ENCODE assay signal across 18 cellular contexts in genomic region chr1:7267493-7267892, GRCh38.
DNase-seq lines count a peak whose midpoint lies in the region; ATAC-seq, FAIRE-seq and TF ChIP-seq lines count a peak whose summit lies in the region.
"Had no signal": no experiment of that assay in that cellular context is flagged by ENCODE, and none has a peak within 500 bp of the region (broad histone marks: within the 10 kb centered on the region; RNA-seq: fewer than 3 reads in every experiment).

No MANE protein-coding gene starts in this region.

- no peak overlapping the region for H3K27ac ChIP-seq in Peyer's patch

- ATAC-seq in HG03025 (IDR thresholded peaks at IDR 0.05; ENCODE audit: low FRiP score, unreplicated experiment) (no peak), HG02981 (IDR thresholded peaks at IDR 0.05; ENCODE audit: unreplicated experiment) (no peak)

- FAIRE-seq in HTR-8/SVneo (lab: Jason Lieb, UNC) = no peak
- no peak for FAIRE-seq in bronchial epithelial cell (lab: Jason Lieb, UNC)
- FAIRE-seq: urothelium cell line had no signal

- peaks cover 0 to 31% (median 2%) of the 10 kb centered on the region in 4 donors for H3K4me1 ChIP-seq in Peyer's patch

- peaks cover 0 to 5% (median 0%) of the 10 kb centered on the region in 4 donors for H3K9me3 ChIP-seq in Peyer's patch

- no peak overlapping the region for H3K4me3 ChIP-seq in bronchial epithelial cell (ENCODE audit: low read depth, low read length)
- no peak overlapping the region for H3K4me3 ChIP-seq in Peyer's patch

- DNase-seq in COLO668 (lab: John Stamatoyannopoulos, UW; ENCODE audit: unreplicated experiment) (peak; percentile 82), HTR-8/SVneo (ENCODE audit: insufficient read length, low spot score) (peak; percentile 35), bronchial epithelial cell (ENCODE audit: low read depth) (peak; percentile 23), kidney glomerular epithelial cell (lab: John Stamatoyannopoulos, UW) (peak; percentile 8), Peyer's patch (no peak)
- DNase-seq in activated CD8-positive, alpha-beta memory T cell treated with anti-CD3 and anti-CD28 coated beads, Interleukin-2, amount 50 U/mL, for 4 hours = no peak
- DNase-seq: activated CD4-positive, CD25-positive, alpha-beta regulatory T cell; activated naive CD8-positive, alpha-beta T cell treated with anti-CD3 and anti-CD28 coated beads, Interleukin-2, amount 10 ng/mL, durations not matched to agents 7 days and 5 days; activated T-cell treated with anti-CD3 and anti-CD28 coated beads, Interleukin-2, amount 50 U/mL, for 1 hour; AML-193; DMS79; erythroblast; KG1; NCI-H2029; stimulated activated CD4-positive, alpha-beta T cell treated with anti-CD3 and anti-CD28 coated beads, Interleukin-1b, Interleukin-23, amount 100 ng/mL, for 48 hours had no signal

- H3K36me3 ChIP-seq in bronchial epithelial cell (ENCODE audit: control insufficient read depth, insufficient read depth, low read length) = no peaks in the 10 kb centered on the region
- H3K36me3 ChIP-seq in Peyer's patch = no peaks in the 10 kb centered on the region

- TF ChIP-seq POLR2A in Peyer's patch (IDR thresholded peaks at IDR 0.05) = no peak

- TF ChIP-seq CTCF in bronchial epithelial cell (IDR thresholded peaks at IDR 0.05; ENCODE audit: insufficient read depth, low read length, severe bottlenecking) = no peak
- TF ChIP-seq CTCF in Peyer's patch (IDR thresholded peaks at IDR 0.05) = no peak

- H3K27me3 ChIP-seq in bronchial epithelial cell (ENCODE audit: control insufficient read depth, insufficient read depth, low read length) (no peaks in the 10 kb centered on the region), Peyer's patch (no peaks in the 10 kb centered on the region)

Comparison
In these comparisons a context has a peak if more than half of its experiments do, and no peak if none do; other contexts are left out.
1. DNase-seq: peak in COLO668 (single experiment), HTR-8/SVneo (single experiment), bronchial epithelial cell (single experiment) and kidney glomerular epithelial cell (single experiment); none in Peyer's patch (0 of 3) and activated CD8-positive, alpha-beta memory T cell treated with anti-CD3 and anti-CD28 coated beads, Interleukin-2, amount 50 U/mL, for 4 hours (single experiment).